Comparison of ENCODE assay signal across 12 cellular contexts in genomic region chr1:85629532-85629920, GRCh38. TPM values are rescaled to one million over a fixed set of nuclear protein-coding genes. Genes with fewer than 3 reads are reported as not detected.
DNase-seq lines count a peak whose midpoint lies in the region; ATAC-seq and TF ChIP-seq lines count a peak whose summit lies in the region.
"Had no signal": no experiment of that assay in that cellular context is flagged by ENCODE, and none has a peak within 500 bp of the region (broad histone marks: within the 10 kb centered on the region; RNA-seq: fewer than 3 reads in every experiment).

No MANE protein-coding gene starts in this region.

- H3K27me3 ChIP-seq in stomach (no peaks in the 10 kb centered on the region), uterus (no peaks in the 10 kb centered on the region)
- H3K27me3 ChIP-seq in effector memory CD4-positive, alpha-beta T cell (replicated peaks; ENCODE audit: control insufficient read depth, insufficient read depth, low read length, poor library complexity, severe bottlenecking) = no peaks in the 10 kb centered on the region

- ATAC-seq in GM19463 (IDR thresholded peaks at IDR 0.05; ENCODE audit: unreplicated experiment) = no peak

- WGBS in stomach, 5 donors = 25 to 52% (median 49%) methylated on average over 2 of the region's 2 CpGs

- H3K9me3 ChIP-seq in HEK293 (ENCODE audit: control insufficient read depth, insufficient read depth, low read depth, low read length) (no peaks in the 10 kb centered on the region), stomach (no peaks in the 10 kb centered on the region), uterus (no peaks in the 10 kb centered on the region)
- no peaks in the 10 kb centered on the region for H3K9me3 ChIP-seq in effector memory CD4-positive, alpha-beta T cell (ENCODE audit: control insufficient read depth, low read length)
- H3K9me3 ChIP-seq: mucosa of descending colon had no signal

- POLR2A ChIA-PET in HEK293 (lab: Yijun Ruan, JAX) = interaction anchor here (0.7 to 1.5 kb wide), 2 partner anchors 48 to 79 kb away, joined by 4 to 8 read pairs; partner anchors contain the start of genes CCN1 and ZNHIT6

- intact Hi-C loops in stomach (cut with DNase I; ENCODE audit: low total_unique reads) = no loop called here
- intact Hi-C loops in uterus (cut with DNase I; ENCODE audit: low total_unique reads) = no loop called here

- H3K27ac ChIP-seq in HEK293 (ENCODE audit: extremely low read depth, low read depth, low read length) (peak overlapping the region; percentile 70; the same call in 1 of the 2 replicates), stomach (peak overlapping the region; percentile 70 to 82 (median 78)), uterus (no peak overlapping the region)
- no peak overlapping the region for H3K27ac ChIP-seq in effector memory CD4-positive, alpha-beta T cell (ENCODE audit: insufficient read depth, low read length, poor library complexity, severe bottlenecking)

- no peak for TF ChIP-seq EP300 in stomach (IDR thresholded peaks at IDR 0.05)

- H3K4me1 ChIP-seq in HEK293 (ENCODE audit: control insufficient read depth, insufficient read depth, low read length) = peaks cover 9% of the 10 kb centered on the region
- H3K4me1 ChIP-seq in stomach = peaks cover 11 to 20% (median 15%) of the 10 kb centered on the region in 4 donors
- H3K4me1 ChIP-seq in effector memory CD4-positive, alpha-beta T cell (ENCODE audit: control insufficient read depth, insufficient read depth, low read length, poor library complexity, severe bottlenecking) = no peaks in the 10 kb centered on the region
- no peaks in the 10 kb centered on the region for H3K4me1 ChIP-seq in uterus

- peak; percentile 30 for DNase-seq in amniotic epithelial cell (ENCODE audit: low read depth)
- peak; percentile 34 for DNase-seq in left kidney (ENCODE audit: low read depth, low spot score)
- no peak for DNase-seq in stomach
- no peak for DNase-seq in stimulated activated CD4-positive, alpha-beta T cell treated with anti-CD3 and anti-CD28 coated beads, Interleukin-15, amount 100 ng/mL, for 24 hours
- DNase-seq in effector memory CD4-positive, alpha-beta T cell = no peak
- no peak for DNase-seq in uterus
- DNase-seq: activated CD8-positive, alpha-beta memory T cell treated with anti-CD3 and anti-CD28 coated beads for 24 hours; effector CD8-positive, alpha-beta T cell; stimulated activated CD4-positive, alpha-beta T cell treated with anti-CD3 and anti-CD28 coated beads, Interleukin-12 subunit alpha, Interleukin-12 subunit beta, amount 100 ng/mL, for 4 hours had no signal

- CTCF ChIA-PET in HEK293 (lab: Yijun Ruan, JAX) = interaction anchor here (0.6 to 1.7 kb wide), 5 partner anchors 16 to 322 kb away, joined by 3 to 8 read pairs (median 4); no protein-coding TSS in a partner anchor

- H3K4me3 ChIP-seq in HEK293 (ENCODE audit: low read depth, low read length) (no peak overlapping the region), stomach (no peak overlapping the region), uterus (no peak overlapping the region)
- H3K4me3 ChIP-seq in effector memory CD4-positive, alpha-beta T cell (ENCODE audit: insufficient read depth, low read depth, low read length, poor library complexity, severe bottlenecking) = no peak overlapping the region
- H3K4me3 ChIP-seq: mucosa of descending colon had no signal

- H3K36me3 ChIP-seq in HEK293 (ENCODE audit: control insufficient read depth in 2 of 2, insufficient read depth in 1 of 2, low read length in 2 of 2) (no peaks in the 10 kb centered on the region), stomach (no peaks in the 10 kb centered on the region), uterus (no peaks in the 10 kb centered on the region)
- H3K36me3 ChIP-seq in effector memory CD4-positive, alpha-beta T cell (ENCODE audit: control insufficient read depth, insufficient read depth, low read length) = no peaks in the 10 kb centered on the region

- TF ChIP-seq POLR2A in stomach (IDR thresholded peaks at IDR 0.05) (no peak), uterus (IDR thresholded peaks at IDR 0.05) (no peak)

- no peak for TF ChIP-seq CTCF in HEK293 (tag by site-specific recombination; IDR thresholded peaks at IDR 0.05)
- no peak for TF ChIP-seq CTCF in stomach (IDR thresholded peaks at IDR 0.05)
- no peak for TF ChIP-seq CTCF in uterus (IDR thresholded peaks at IDR 0.05)

TF ChIP-seq in HEK293, 187 proteins besides CTCF, POLR2A, EP300 and RAD21:
- TF ChIP-seq WT1 (tag by site-specific recombination; IDR thresholded peaks at IDR 0.05) (peak; percentile 96), SETDB1 (IDR thresholded peaks at IDR 0.05; ENCODE audit: insufficient read length, low read length) (no peak), ZNF677 (tag by site-specific recombination; IDR thresholded peaks at IDR 0.05) (no peak), ZSCAN4 (tag by site-specific recombination; IDR thresholded peaks at IDR 0.05) (0 out of 2 replicates have a peak, but pooled peaks have one; percentile 24)

RNA-seq across cellular contexts. Expression of gene CCN1, which starts 49.0 kb away (rescaled TPM):
- total RNA-seq in stomach (100 to 1,000 TPM in 1 of 5 donors, 10 to 100 TPM in 4; 17.0 to 123 (median 70.1) TPM), uterus (100 to 1,000 TPM in 2 of 4 donors, 10 to 100 TPM in 2; 28.2 to 324 (median 134) TPM)
- polyA plus RNA-seq in stomach = 10 to 100 TPM; 15.9 to 30.4 (median 22.7) TPM

Comparison
In these comparisons a context has a peak if more than half of its experiments do, and no peak if none do; other contexts are left out.
1. H3K27ac ChIP-seq: peak in HEK293 (single experiment) and stomach (5 of 5); none in effector memory CD4-positive, alpha-beta T cell (single experiment) and uterus (0 of 2).
2. DNase-seq: peak in amniotic epithelial cell (single experiment) and left kidney (single experiment); none in stomach (single experiment), stimulated activated CD4-positive, alpha-beta T cell treated with anti-CD3 and anti-CD28 coated beads, Interleukin-15, amount 100 ng/mL, for 24 hours (single experiment), effector memory CD4-positive, alpha-beta T cell (0 of 3) and uterus (0 of 2).